In the genomic region with DNA sequence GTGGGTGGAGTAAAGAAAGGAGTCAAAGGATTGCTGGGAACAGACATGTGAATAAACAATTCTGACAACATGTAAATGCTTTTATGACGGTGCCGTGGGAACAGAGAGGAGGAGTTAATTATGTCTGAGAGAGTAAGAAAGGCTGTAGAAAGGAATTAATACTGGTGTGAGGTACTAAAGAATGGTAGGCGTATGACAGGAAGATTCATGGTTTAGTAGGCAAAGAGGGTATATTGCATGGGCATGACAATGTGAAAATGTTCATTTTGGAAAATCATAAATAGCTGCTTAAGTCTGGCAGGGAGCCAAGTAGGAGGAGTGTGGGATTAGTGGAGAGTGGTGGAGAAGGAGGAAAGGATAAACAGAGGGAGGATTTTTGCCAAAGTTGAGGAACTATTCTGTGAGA, we compare ENCODE assay signal across 17 cellular contexts. TPM values are rescaled to one million over a fixed set of nuclear protein-coding genes. Genes with fewer than 3 reads are reported as not detected.
DNase-seq lines count a peak whose midpoint lies in the region; ATAC-seq, FAIRE-seq and TF ChIP-seq lines count a peak whose summit lies in the region.
"Had no signal": no experiment of that assay in that cellular context is flagged by ENCODE, and none has a peak within 500 bp of the region (broad histone marks: within the 10 kb centered on the region; RNA-seq: fewer than 3 reads in every experiment).

No MANE protein-coding gene starts in this region.

- TF ChIP-seq POLR2A in K562 (conservative IDR thresholded peaks at IDR 0.05) = no peak

- TF ChIP-seq CTCF in K562 (IDR thresholded peaks at IDR 0.05 in 2 of 3, conservative IDR thresholded peaks at IDR 0.05 in 1 of 3; ENCODE audit: insufficient read depth in 2 of 3, low read depth in 1 of 3, low read length in 3 of 3) (no peak), brain microvascular endothelial cell (IDR thresholded peaks at IDR 0.05; ENCODE audit: low read depth, low read length, missing control alignments) (no peak)

- no TSS peak for BruUV-seq in K562 (replicated peaks; lab: Mats Ljungman, UMichigan)

- peak; percentile 3 for DNase-seq in GM03348 (ENCODE audit: low spot score)
- peak; percentile 50 for DNase-seq in NCI-H1105 treated with DMSO at 0.1 percent for 48 hours (lab: John Stamatoyannopoulos, UW)
- peak in 1 of 4 experiments; percentile 9 for DNase-seq in K562 (ENCODE audit: extremely low read depth in 1 of 4, low spot score in 3 of 4)
- peak; percentile 91 for DNase-seq in mesenchymal stem cell
- DNase-seq in SKM-1 treated with dmso at 0.1 percent for 144 hours (lab: John Stamatoyannopoulos, UW; ENCODE audit: unreplicated experiment) = no peak
- no peak for DNase-seq in brain microvascular endothelial cell
- DNase-seq: activated B cell treated with CpG ODN at 0.5 μM for 24 hours; activated T-cell treated with anti-CD3 and anti-CD28 coated beads, Interleukin-2, amount 50 U/mL, for 24 hours; DMS79; kidney; NCI-H1694 treated with DMSO at 0.1 percent for 48 hours; stimulated activated CD4-positive, alpha-beta T cell treated with anti-CD3 and anti-CD28 coated beads, Interleukin-1b, Interleukin-23, amount 100 ng/mL, for 48 hours; stimulated activated naive CD4-positive, alpha-beta T cell had no signal

- no peak overlapping the region for H2BK12ac ChIP-seq in mesenchymal stem cell (ENCODE audit: low read length in 2 of 2)

- no peaks in the 10 kb centered on the region for H3K4me1 ChIP-seq in K562 (replicated peaks in 1 of 2; ENCODE audit: control insufficient read depth in 2 of 2, insufficient read depth in 2 of 2, low read length in 2 of 2)
- no peaks in the 10 kb centered on the region for H3K4me1 ChIP-seq in mesenchymal stem cell (ENCODE audit: control insufficient read depth, insufficient read depth, low read depth, low read length)

- H2AFZ ChIP-seq in K562 (ENCODE audit: low read depth, low read length) (no peak overlapping the region), mesenchymal stem cell (ENCODE audit: low read depth, low read length) (no peak overlapping the region)

- H2BK5ac ChIP-seq in mesenchymal stem cell (ENCODE audit: low read depth, low read length, poor library complexity, severe bottlenecking) = no peak overlapping the region

- no peak overlapping the region for H4K8ac ChIP-seq in mesenchymal stem cell (ENCODE audit: low read length)

- WGBS in K562 (ENCODE audit: insufficient coverage, low coverage, missing lambda C conversion rate) = 96% methylated on average over 3 of the region's 3 CpGs
- WGBS in mesenchymal stem cell = 41% methylated on average over 3 of the region's 3 CpGs

- H3K18ac ChIP-seq in mesenchymal stem cell (ENCODE audit: low read depth in 1 of 2, low read length in 2 of 2) = no peak overlapping the region

- H4K91ac ChIP-seq in mesenchymal stem cell (ENCODE audit: low read length) = no peak overlapping the region

- CTCF ChIA-PET in K562 (lab: Yijun Ruan, JAX; ENCODE audit: low intra/inter-chr PET ratio) = no interaction called here

- no peaks in the 10 kb centered on the region for H4K20me1 ChIP-seq in K562 (replicated peaks; ENCODE audit: control insufficient read depth, insufficient read depth, low read length)

- H3K4me2 ChIP-seq in K562 (ENCODE audit: insufficient read depth, low read length) = no peak overlapping the region
- H3K4me2 ChIP-seq in mesenchymal stem cell (ENCODE audit: low read length, poor library complexity, severe bottlenecking) = no peak overlapping the region

- H3K36me3 ChIP-seq in K562 (ENCODE audit: control insufficient read depth, insufficient read depth, low read length) (peaks cover 69% of the 10 kb centered on the region), mesenchymal stem cell (ENCODE audit: control insufficient read depth in 1 of 2, insufficient read depth in 2 of 2, low read depth in 1 of 2, low read length in 2 of 2) (peaks cover 0 to 76% of the 10 kb centered on the region in 2 experiments), brain microvascular endothelial cell (replicated peaks) (peaks cover 10% of the 10 kb centered on the region)

- no peak overlapping the region for H2BK120ac ChIP-seq in mesenchymal stem cell (ENCODE audit: low read depth, low read length)

- intact Hi-C loops in K562 (cut with micrococcal nuclease) = no loop called here

- H3K27me3 ChIP-seq in K562 (ENCODE audit: control insufficient read depth in 2 of 2, insufficient read depth in 2 of 2, low read length in 2 of 2) (no peaks in the 10 kb centered on the region), mesenchymal stem cell (ENCODE audit: control insufficient read depth in 1 of 2, insufficient read depth in 1 of 2, low read length in 2 of 2) (no peaks in the 10 kb centered on the region), brain microvascular endothelial cell (replicated peaks) (no peaks in the 10 kb centered on the region)

- TF ChIP-seq RAD21 in K562 (CRISPR knock-in tag; conservative IDR thresholded peaks at IDR 0.05 in 1 of 2, IDR thresholded peaks at IDR 0.05 in 1 of 2) = no peak

- H2AK5ac ChIP-seq in mesenchymal stem cell (ENCODE audit: low read length, severe bottlenecking) = no peak overlapping the region

- no peak overlapping the region for H3K27ac ChIP-seq in K562 (ENCODE audit: extremely low read depth, low read depth, low read length)
- H3K27ac ChIP-seq in mesenchymal stem cell (ENCODE audit: low read length, poor library complexity, severe bottlenecking) = no peak overlapping the region
- H3K27ac ChIP-seq in brain microvascular endothelial cell = no peak overlapping the region

- TF ChIP-seq EP300 in K562 (IDR thresholded peaks at IDR 0.05; ENCODE audit: low read length) = no peak

- peaks cover 7% of the 10 kb centered on the region for H3K79me1 ChIP-seq in mesenchymal stem cell (replicated peaks; ENCODE audit: low read length, poor library complexity, severe bottlenecking)

- H3K9me1 ChIP-seq in K562 (ENCODE audit: control insufficient read depth, insufficient read depth, low read length) = no peaks in the 10 kb centered on the region

- POLR2A ChIA-PET in K562 (lab: Yijun Ruan, JAX) = no interaction called here

- no peaks in the 10 kb centered on the region for H3K9me3 ChIP-seq in K562 (replicated peaks; ENCODE audit: control insufficient read depth, insufficient read depth, low read depth, low read length)
- no peaks in the 10 kb centered on the region for H3K9me3 ChIP-seq in mesenchymal stem cell (ENCODE audit: control insufficient read depth, low read length)

- H2BK15ac ChIP-seq in mesenchymal stem cell (ENCODE audit: low read depth, poor library complexity, severe bottlenecking) = no peak overlapping the region

- ATAC-seq in K562 (no peak), GM18909 (IDR thresholded peaks at IDR 0.05; ENCODE audit: poor library complexity, unreplicated experiment) (no peak), GM19023 (IDR thresholded peaks at IDR 0.05; ENCODE audit: unreplicated experiment) (no peak)

- no peak overlapping the region for H3K23ac ChIP-seq in mesenchymal stem cell (ENCODE audit: low read length in 2 of 2)

- no peak for FAIRE-seq in K562 (lab: Jason Lieb, UNC)
- FAIRE-seq: astrocyte, GM18507, kidney had no signal

- H3K14ac ChIP-seq in mesenchymal stem cell (ENCODE audit: low read length in 2 of 2) = no peak overlapping the region

- H3K4me3 ChIP-seq in K562 = no peak overlapping the region
- no peak overlapping the region for H3K4me3 ChIP-seq in mesenchymal stem cell (ENCODE audit: insufficient read depth in 1 of 2, low read depth in 1 of 2, low read length in 2 of 2)
- H3K4me3 ChIP-seq in brain microvascular endothelial cell (ENCODE audit: low read depth, low read length) = no peak overlapping the region

- in situ Hi-C loops in K562 (cut with MboI) (no loop called here), brain microvascular endothelial cell (cut with HindIII; ENCODE audit: low pct_ligation_motif_present, low sequenced_read_pairs) (no loop called here)

- H3K79me2 ChIP-seq in K562 (ENCODE audit: control insufficient read depth, insufficient read depth, low read length) = peaks cover 8% of the 10 kb centered on the region

- H3K9ac ChIP-seq in K562 (ENCODE audit: insufficient read depth in 1 of 2, low read depth in 2 of 2, low read length in 2 of 2) (no peak overlapping the region), mesenchymal stem cell (ENCODE audit: low read length) (no peak overlapping the region)

- no peak overlapping the region for H3K4ac ChIP-seq in mesenchymal stem cell (ENCODE audit: low read depth in 1 of 2, low read length in 2 of 2)

TF ChIP-seq in K562, 482 proteins besides CTCF, POLR2A, EP300 and RAD21 (continues in another document):
- TF ChIP-seq FOXA3 (CRISPR knock-in tag; conservative IDR thresholded peaks at IDR 0.05 in 1 of 2, IDR thresholded peaks at IDR 0.05 in 1 of 2) (no peak), KLF6 (CRISPR knock-in tag; IDR thresholded peaks at IDR 0.05; ENCODE audit: borderline replicate concordance) (no peak), HDAC1 (IDR thresholded peaks at IDR 0.05) (no peak), MEF2A (IDR thresholded peaks at IDR 0.05; ENCODE audit: control insufficient read depth, low read depth, low read length) (no peak), POLR3G (IDR thresholded peaks at IDR 0.05; ENCODE audit: extremely low read depth, insufficient read length, insufficient replicate concordance) (no peak), RFX1 (IDR thresholded peaks at IDR 0.05) (peak; percentile 6; the same call in 1 of the 2 replicates), KAT7 (CRISPR knock-in tag; IDR thresholded peaks at IDR 0.05; ENCODE audit: borderline replicate concordance) (no peak), NFIX (CRISPR knock-in tag; IDR thresholded peaks at IDR 0.05; ENCODE audit: low read depth) (peak; percentile 63; the same call in 1 of the 2 replicates)

RNA-seq across cellular contexts. Expression of a gene that starts 19.7 kb away (rescaled TPM):
- 15.6 and 50.6 TPM in 2 replicates for total RNA-seq in K562 (2011; cell fraction: chromatin; rRNA removed; ENCODE audit: low replicate concordance)
- total RNA-seq in K562 (2011; cell fraction: nucleolus; rRNA removed) = 9.7 and 12.0 TPM in 2 replicates
- total RNA-seq in K562 (2011; cell fraction: nucleoplasm; rRNA removed) = 18.5 and 21.4 TPM in 2 replicates
- total RNA-seq in K562 (2014; rRNA removed) = 14.7 and 17.7 TPM in 2 replicates
- 31.4 and 37.9 TPM in 2 replicates for total RNA-seq in K562 (2014; rRNA removed; fragmentation: Illumina TruSeq; extraction: Trizol)
- total RNA-seq in K562 (2015; rRNA removed; fragmentation: Illumina TruSeq; extraction: Trizol) = 27.4 and 30.3 TPM in 2 replicates
- 27.4 and 29.0 TPM in 2 replicates for total RNA-seq in K562 (2021)
- 36.6 and 43.9 TPM in 2 replicates for polyA plus RNA-seq in K562 (2011; rRNA removed)
- polyA plus RNA-seq in K562 (2011; cell fraction: cytosol; rRNA removed) = 10.2 and 16.4 TPM in 2 replicates
- 31.2 and 46.7 TPM in 2 replicates for polyA plus RNA-seq in K562 (2011; cell fraction: nucleus; rRNA removed)
- polyA plus RNA-seq in K562 (2012) = 16.1 and 23.1 TPM in 2 replicates
- polyA plus RNA-seq in K562 (2014; fragmentation: Illumina TruSeq; extraction: Trizol) = 30.7 and 34.8 TPM in 2 replicates
- 10 to 100 TPM; 22.1 to 23.6 TPM for polyA plus RNA-seq in K562 (2014; fragmentation: Nextera tagmentation; extraction: Ambion mirVana)
- 22.2 and 22.9 TPM in 2 replicates for polyA plus RNA-seq in K562 (2014; rRNA removed)
- polyA minus RNA-seq in K562 (2011; rRNA and poly(A)+ RNA removed) = 38.1 and 41.5 TPM in 2 replicates
- polyA minus RNA-seq in K562 (2011; cell fraction: cytosol; rRNA and poly(A)+ RNA removed) = 11.6 and 13.8 TPM in 2 replicates
- 13.2 and 24.5 TPM in 2 replicates for polyA minus RNA-seq in K562 (2011; cell fraction: nucleus; rRNA and poly(A)+ RNA removed)
- 18.4 TPM for polyA plus RNA-seq in mesenchymal stem cell (2013, experiment 1 of 2)
- 18.6 TPM for polyA plus RNA-seq in mesenchymal stem cell (2013, experiment 2 of 2)

Comparison
In these comparisons a context has a peak if more than half of its experiments do, and no peak if none do; other contexts are left out.
1. DNase-seq: peak in GM03348 (single experiment), NCI-H1105 treated with DMSO at 0.1 percent for 48 hours (single experiment) and mesenchymal stem cell (single experiment); none in SKM-1 treated with dmso at 0.1 percent for 144 hours (single experiment) and brain microvascular endothelial cell (single experiment).